18 cellular contexts compared by ENCODE assay signal in the genomic region with DNA sequence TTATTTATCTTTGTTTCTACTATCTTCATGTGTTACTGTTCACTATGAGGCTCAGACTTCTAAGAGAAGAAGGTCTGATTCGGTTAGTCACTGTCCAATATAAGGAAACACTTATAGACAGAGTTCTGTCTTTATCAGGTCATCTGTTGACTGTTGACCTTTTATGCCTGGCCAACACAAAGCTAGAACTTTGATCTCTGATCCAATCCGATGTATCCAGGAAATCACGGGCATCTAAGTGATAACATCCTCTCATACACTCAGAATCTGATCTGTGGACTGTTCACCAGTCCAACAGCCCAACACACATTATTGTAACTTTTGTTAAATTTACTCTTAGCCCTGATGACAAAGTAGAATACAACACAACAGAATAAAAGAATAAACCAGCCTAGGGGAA.
A peak's percentile ranks its signal among the peaks of the same experiment; 100 is the strongest.
DNase-seq lines count a peak whose midpoint lies in the region; ATAC-seq and TF ChIP-seq lines count a peak whose summit lies in the region.
"Had no signal": no experiment of that assay in that cellular context is flagged by ENCODE, and none has a peak within 500 bp of the region (broad histone marks: within the 10 kb centered on the region; RNA-seq: fewer than 3 reads in every experiment).

No MANE protein-coding gene starts in this region.

- no peak overlapping the region for H3K9ac ChIP-seq in PC-3 (ENCODE audit: low read length)
- H3K9ac ChIP-seq: BLaER1 had no signal

- H3F3A ChIP-seq in PC-3 (ENCODE audit: low read length, unreplicated experiment): no peaks in the 10 kb centered on the region

- H3K79me2 ChIP-seq in PC-3 (ENCODE audit: low read length): no peaks in the 10 kb centered on the region

- H3K27me3 ChIP-seq in PC-3 (ENCODE audit: low read length) (no peaks in the 10 kb centered on the region), heart right ventricle (no peaks in the 10 kb centered on the region)
- H3K27me3 ChIP-seq: BLaER1 had no signal

- H3K36me3 ChIP-seq in PC-3 (ENCODE audit: low read depth, low read length) (no peaks in the 10 kb centered on the region), heart right ventricle (no peaks in the 10 kb centered on the region)
- H3K36me3 ChIP-seq: BLaER1, HAP-1 had no signal

- H2AFZ ChIP-seq in PC-3 (ENCODE audit: low read length): no peak overlapping the region

- H3K27ac ChIP-seq in PC-3 (ENCODE audit: low read length) (no peak overlapping the region), heart right ventricle (no peak overlapping the region)
- H3K27ac ChIP-seq: BLaER1, C4-2B had no signal

- 72 to 83% methylated on average over 3 of the region's 3 CpGs for WGBS in heart right ventricle, 2 donors

- intact Hi-C loops in left colon (cut with DNase I, micrococcal nuclease) (no loop called here), PC-3 (cut with micrococcal nuclease) (no loop called here), heart right ventricle (cut with DNase I) (loop anchor here in 2 of 10 donors (10.0 kb wide), 2 partner anchors 230 to 750 kb away; a partner anchor contains a TSS)

- H3K4me2 ChIP-seq in PC-3 (ENCODE audit: low read length): no peak overlapping the region
- H3K4me2 ChIP-seq: BLaER1 had no signal

- H3K4me3 ChIP-seq in PC-3 (ENCODE audit: low read length) (no peak overlapping the region), heart right ventricle (no peak overlapping the region)
- H3K4me3 ChIP-seq: BLaER1, GM12878, HAP-1 had no signal

- DNase-seq in dermis blood vessel endothelial cell (peak; percentile 54), left colon (no peak), lung microvascular endothelial cell (ENCODE audit: low read depth in 2 of 2) (peak; percentile 3 to 83), NCI-H1417 treated with DMSO at 0.1 percent for 48 hours (lab: John Stamatoyannopoulos, UW) (no peak), PC-3 (no peak), heart right ventricle (no peak)
- DNase-seq: Caco-2; CD4-positive, CD25-positive, alpha-beta regulatory T cell; CD8-positive, alpha-beta T cell; DMS153; DND-41; GDM1; GOT3; HFFc6 had no signal

- H3K9me3 ChIP-seq in PC-3 (ENCODE audit: low read length): no peaks in the 10 kb centered on the region
- no peaks in the 10 kb centered on the region for H3K9me3 ChIP-seq in heart right ventricle
- H3K9me3 ChIP-seq: BLaER1, Caco-2, HAP-1 had no signal

- CTCF ChIA-PET in PC-3 (lab: Charles Lee): no interaction called here

- BruUV-seq in PC-3 (replicated peaks; lab: Mats Ljungman, UMichigan): no TSS peak

- ATAC-seq in left colon: peak; percentile 74
- ATAC-seq in PC-3: no peak
- no peak for ATAC-seq in heart right ventricle
- ATAC-seq: CD8-positive, alpha-beta T cell; GM12878 had no signal

- POLR2A ChIA-PET in PC-3 (lab: Charles Lee; ENCODE audit: unreplicated experiment): no interaction called here

- no peaks in the 10 kb centered on the region for H4K20me1 ChIP-seq in PC-3 (ENCODE audit: low read length)
- H4K20me1 ChIP-seq: BLaER1 had no signal

- H3K4me1 ChIP-seq in PC-3 (ENCODE audit: insufficient read depth, low read length) (no peaks in the 10 kb centered on the region), heart right ventricle (peaks cover 0 to 25% (median 0%) of the 10 kb centered on the region in 9 donors)
- H3K4me1 ChIP-seq: Caco-2, HAP-1 had no signal

- no peaks in the 10 kb centered on the region for H3K9me2 ChIP-seq in PC-3 (replicated peaks; ENCODE audit: low read length)

- TF ChIP-seq CTCF in PC-3 (conservative IDR thresholded peaks at IDR 0.05; ENCODE audit: low read depth, low read length): no peak
- no peak for TF ChIP-seq CTCF in heart right ventricle (IDR thresholded peaks at IDR 0.05)

Comparison
In these comparisons a context has a peak if more than half of its experiments do, and no peak if none do; other contexts are left out.
1. DNase-seq: peak in dermis blood vessel endothelial cell (single experiment) and lung microvascular endothelial cell (2 of 2); none in left colon (0 of 2), NCI-H1417 treated with DMSO at 0.1 percent for 48 hours (single experiment), PC-3 (single experiment) and heart right ventricle (0 of 2).